ENCODE assay signal across 19 cellular contexts in genomic region chr1:214587165-214587564, GRCh38.
"Had no signal": no experiment of that assay in that cellular context is flagged by ENCODE, and none has a peak within 500 bp of the region (broad histone marks: within the 10 kb centered on the region; RNA-seq: fewer than 3 reads in every experiment).

No MANE protein-coding gene starts in this region.

- H3K36me3 ChIP-seq: esophagus muscularis mucosa, gastrocnemius medialis, left ventricle myocardium inferior, lower lobe of right lung, neural progenitor cell, pancreas, tibial artery, upper lobe of right lung, vagina had no signal

- H3K4me3 ChIP-seq: esophagus muscularis mucosa, gastrocnemius medialis, left ventricle myocardium inferior, lower lobe of right lung, neural progenitor cell, pancreas, smooth muscle cell, tibial artery, upper lobe of right lung, vagina had no signal

- ATAC-seq: gastrocnemius medialis; lower lobe of right lung; natural killer cell treated with Interleukin-12 subunit alpha and Interleukin-12 subunit beta and Interleukin-15 and Interleukin-18, amount 100 ng/mL, for 72 hours; pancreas; right cardiac atrium; stimulated activated memory B cell treated with anti-CD40 and anti-IgM and Interleukin-4, amounts not matched to agents 10 μg/mL and 1 μg/mL and 100 μg/mL, for 72 hours; upper lobe of right lung had no signal

- H3K9me3 ChIP-seq: esophagus muscularis mucosa, gastrocnemius medialis, left ventricle myocardium inferior, lower lobe of right lung, pancreas, tibial artery, upper lobe of right lung, vagina had no signal

- H3K27ac ChIP-seq: epithelial cell of prostate, esophagus muscularis mucosa, left ventricle myocardium inferior, lower lobe of right lung, neural progenitor cell, pancreas, tibial artery, upper lobe of right lung, vagina had no signal

- H3K4me1 ChIP-seq: esophagus muscularis mucosa, left ventricle myocardium inferior, lower lobe of right lung, neural progenitor cell, pancreas, upper lobe of right lung had no signal

- DNase-seq: effector memory CD4-positive, alpha-beta T cell; gastrocnemius medialis; immature natural killer cell; left ventricle myocardium inferior; lower lobe of right lung; midbrain; occipital lobe; pancreas; right cardiac atrium; stimulated activated CD4-positive, alpha-beta T cell treated with anti-CD3 and anti-CD28 coated beads, Interleukin-4, amount 100 ng/mL, for 1 hour; tibial artery; upper lobe of right lung had no signal
